15 cellular contexts compared by ENCODE assay signal in genomic region chrX:53155512-53156206, GRCh38.
"Had no signal": no experiment of that assay in that cellular context is flagged by ENCODE, and none has a peak within 500 bp of the region (broad histone marks: within the 10 kb centered on the region; RNA-seq: fewer than 3 reads in every experiment).

No MANE protein-coding gene starts in this region.

- H3K9me3 ChIP-seq: heart left ventricle, mucosa of descending colon, neutrophil, right atrium auricular region, sigmoid colon had no signal

- DNase-seq: effector CD8-positive, alpha-beta T cell; foreskin melanocyte; heart left ventricle; hippocampal formation; mammary epithelial cell; mucosa of descending colon; naive thymus-derived CD8-positive, alpha-beta T cell; sigmoid colon; small intestine; stimulated activated CD4-positive, alpha-beta T cell treated with anti-CD3 and anti-CD28 coated beads, Interleukin-12 subunit alpha, Interleukin-12 subunit beta, amount 100 ng/mL, for 4 hours; stimulated activated naive CD4-positive, alpha-beta T cell treated with Interleukin-2 at 50 U/mL for 16 hours had no signal

- H3K27ac Mint-ChIP-seq: naive thymus-derived CD8-positive, alpha-beta T cell; type B pancreatic cell had no signal

- H3K27ac ChIP-seq: coronary artery, heart left ventricle, neutrophil, right atrium auricular region, sigmoid colon had no signal

- H3K27me3 ChIP-seq: heart left ventricle, neutrophil, right atrium auricular region, sigmoid colon had no signal

- ATAC-seq: heart left ventricle; mucosa of descending colon; naive thymus-derived CD8-positive, alpha-beta T cell had no signal

- H3K36me3 ChIP-seq: heart left ventricle, neutrophil, right atrium auricular region, sigmoid colon had no signal

- H3K4me3 ChIP-seq: coronary artery, heart left ventricle, mucosa of descending colon, right atrium auricular region, sigmoid colon had no signal

- H3K27me3 Mint-ChIP-seq: naive thymus-derived CD8-positive, alpha-beta T cell; type B pancreatic cell had no signal

- H3K4me3 Mint-ChIP-seq: naive thymus-derived CD8-positive, alpha-beta T cell; type B pancreatic cell had no signal

- H3K4me1 ChIP-seq: heart left ventricle, right atrium auricular region, sigmoid colon had no signal

- H3K9me3 Mint-ChIP-seq: type B pancreatic cell had no signal
